In the genomic region with DNA sequence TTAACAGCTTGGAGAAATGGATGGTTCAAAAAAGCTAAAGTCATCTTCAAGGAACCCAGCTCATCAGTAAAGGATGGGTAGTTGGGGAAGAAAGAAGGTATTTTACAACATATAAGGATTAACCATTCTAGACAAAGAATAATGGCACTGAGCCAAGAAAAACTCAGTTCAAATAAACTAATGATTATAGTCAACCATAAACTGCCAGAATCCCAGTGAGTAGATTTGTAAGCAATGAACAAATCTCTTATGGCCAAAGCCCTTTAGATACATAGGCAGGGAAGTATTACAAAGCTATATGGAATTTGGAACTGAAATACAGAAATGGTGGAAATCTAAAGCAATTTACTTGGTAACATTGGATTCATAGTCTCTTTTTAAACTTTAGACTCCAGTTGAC, we compare ENCODE assay signal across 21 cellular contexts.
DNase-seq lines count a peak whose midpoint lies in the region; ATAC-seq, FAIRE-seq and TF ChIP-seq lines count a peak whose summit lies in the region.
"Had no signal": no experiment of that assay in that cellular context is flagged by ENCODE, and none has a peak within 500 bp of the region (broad histone marks: within the 10 kb centered on the region; RNA-seq: fewer than 3 reads in every experiment).

No MANE protein-coding gene starts in this region.

- no peaks in the 10 kb centered on the region for H3K79me2 ChIP-seq in GM12878 (ENCODE audit: control insufficient read depth, insufficient read depth, low read length)

- in situ Hi-C loops in GM12878 (cut with MboI), result no loop called here

- no peak for TF ChIP-seq EP300 in GM12878 (IDR thresholded peaks at IDR 0.05; ENCODE audit: borderline replicate concordance in 1 of 2, control insufficient read depth in 1 of 2, low read depth in 2 of 2, low read length in 2 of 2)

- no peaks in the 10 kb centered on the region for H3K9me3 ChIP-seq in GM12878 (replicated peaks; ENCODE audit: control insufficient read depth, insufficient read depth, low read length)
- H3K9me3 ChIP-seq: BE2C, colonic mucosa, thoracic aorta had no signal

- DNase-seq in COR-L47 (lab: John Stamatoyannopoulos, UW) (peak; percentile 24), HCEC 1CT (peak; percentile 49), GM12878 (ENCODE audit: low read depth, low spot score) (no peak), iris pigment epithelial cell (ENCODE audit: low read depth) (peak; percentile 87), lower leg skin (ENCODE audit: low spot score in 2 of 2) (no peak), NCI-H345 treated with DMSO at 0.1 percent for 48 hours (lab: John Stamatoyannopoulos, UW; ENCODE audit: unreplicated experiment) (no peak)
- DNase-seq in stimulated activated naive CD4-positive, alpha-beta T cell (lab: John Stamatoyannopoulos, UW), result no peak
- DNase-seq: activated CD4-positive, alpha-beta T cell treated with anti-CD3 and anti-CD28 coated beads, Interleukin-2, amount 10 ng/mL, durations not matched to agents 7 days and 5 days; activated CD8-positive, alpha-beta memory T cell treated with anti-CD3 and anti-CD28 coated beads, Interleukin-2, amount 50 U/mL, for 48 hours; activated naive CD4-positive, alpha-beta T cell; aorta; colonic mucosa; NCI-H1092 treated with DMSO at 0.1 percent for 48 hours; nephron progenitor cell; stimulated activated CD4-positive, alpha-beta T cell treated with anti-CD3 and anti-CD28 coated beads, Interleukin-12 subunit alpha, Interleukin-12 subunit beta, amount 100 ng/mL, for 4 hours; T-cell had no signal

- H2AFZ ChIP-seq in GM12878 (ENCODE audit: control insufficient read depth, low read depth, low read length), result no peak overlapping the region

- H3K9ac ChIP-seq in GM12878 (ENCODE audit: control insufficient read depth, insufficient read depth, low read length), result no peak overlapping the region
- H3K9ac ChIP-seq: KMS-11 had no signal

- H3K4me2 ChIP-seq in GM12878 (ENCODE audit: control insufficient read depth, insufficient read depth), result no peak overlapping the region
- H3K4me2 ChIP-seq: KMS-11 had no signal

- H3K4me1 ChIP-seq in GM12878 (ENCODE audit: control insufficient read depth, insufficient read depth, low read length), result peaks cover 8% of the 10 kb centered on the region; the same call in 1 of the 2 replicates

- SMC1A ChIA-PET in GM12878 (lab: Charles Lee; ENCODE audit: uncharacterized antibody, unreplicated experiment), result interaction anchor here (0.6 to 1.6 kb wide), 5 partner anchors 10 to 246 kb away, joined by 3 to 4 read pairs (median 3); no protein-coding TSS in a partner anchor

- intact Hi-C loops in GM12878 (cut with micrococcal nuclease; ENCODE audit: unreplicated experiment) (no loop called here), lower leg skin (cut with DNase I; ENCODE audit: low total_unique reads) (no loop called here)

- peak; percentile 18 for FAIRE-seq in GM12878 (lab: Jason Lieb, UNC)
- FAIRE-seq: keratinocyte had no signal

- POLR2A ChIA-PET in GM12878 (lab: Charles Lee), result interaction anchor here (1.1 kb wide), 1 partner anchor 25 kb away, joined by 3 read pairs; no protein-coding TSS in a partner anchor

- no peaks in the 10 kb centered on the region for H3K27me3 ChIP-seq in GM12878 (replicated peaks in 1 of 2; ENCODE audit: control insufficient read depth in 2 of 2, insufficient read depth in 2 of 2, low read length in 1 of 2)
- H3K27me3 ChIP-seq: BE2C, colonic mucosa had no signal

- H3K36me3 ChIP-seq in GM12878 (ENCODE audit: control insufficient read depth in 2 of 2, insufficient read depth in 2 of 2, low read length in 1 of 2), result no peaks in the 10 kb centered on the region; a peak in 2 of 4 replicates
- H3K36me3 ChIP-seq: BE2C, colonic mucosa, thoracic aorta had no signal

- ATAC-seq in GM12878, result no peak
- ATAC-seq in HG02623 (IDR thresholded peaks at IDR 0.05; ENCODE audit: unreplicated experiment), result no peak
- ATAC-seq: T-cell had no signal

- no peak for TF ChIP-seq RAD21 in GM12878 (IDR thresholded peaks at IDR 0.05; ENCODE audit: insufficient read depth, low read depth, low read length)

- no peak overlapping the region for H3K27ac ChIP-seq in GM12878 (ENCODE audit: control insufficient read depth, insufficient read depth)
- H3K27ac ChIP-seq: colonic mucosa, KMS-11, thoracic aorta had no signal

- H4K20me1 ChIP-seq in GM12878 (ENCODE audit: control insufficient read depth, insufficient read depth), result no peaks in the 10 kb centered on the region

- CTCF ChIA-PET in GM12878 (lab: Yijun Ruan, JAX), result interaction anchor here (0.9 to 1.9 kb wide), 3 partner anchors 9 to 25 kb away, joined by 3 to 4 read pairs (median 4); no protein-coding TSS in a partner anchor

- no TSS peak for BruUV-seq in GM12878 (replicated peaks; lab: Mats Ljungman, UMichigan)

- no peak for TF ChIP-seq POLR2A in GM12878 (IDR thresholded peaks at IDR 0.05; ENCODE audit: low read depth, low read length)
- TF ChIP-seq POLR2A in lower leg skin (IDR thresholded peaks at IDR 0.05), result no peak

- H3K4me3 ChIP-seq in GM12878 (no peak overlapping the region), lower leg skin (ENCODE audit: low read depth, poor library complexity, severe bottlenecking) (no peak overlapping the region)
- H3K4me3 ChIP-seq: colonic mucosa, thoracic aorta had no signal

- RAD21 ChIA-PET in GM12878 (lab: Charles Lee; ENCODE audit: unreplicated experiment), result no interaction called here

- TF ChIP-seq CTCF in GM12878 (IDR thresholded peaks at IDR 0.05 in 2 of 3, conservative IDR thresholded peaks at IDR 0.05 in 1 of 3; ENCODE audit: control insufficient read depth in 2 of 3, extremely low read depth in 1 of 3, insufficient read depth in 1 of 3, low read depth in 3 of 3, low read length in 3 of 3) (no peak), lower leg skin (IDR thresholded peaks at IDR 0.05) (no peak)

TF ChIP-seq in GM12878, 131 proteins besides CTCF, POLR2A, EP300 and RAD21 (continues in another document):
- TF ChIP-seq, protein P1, sequence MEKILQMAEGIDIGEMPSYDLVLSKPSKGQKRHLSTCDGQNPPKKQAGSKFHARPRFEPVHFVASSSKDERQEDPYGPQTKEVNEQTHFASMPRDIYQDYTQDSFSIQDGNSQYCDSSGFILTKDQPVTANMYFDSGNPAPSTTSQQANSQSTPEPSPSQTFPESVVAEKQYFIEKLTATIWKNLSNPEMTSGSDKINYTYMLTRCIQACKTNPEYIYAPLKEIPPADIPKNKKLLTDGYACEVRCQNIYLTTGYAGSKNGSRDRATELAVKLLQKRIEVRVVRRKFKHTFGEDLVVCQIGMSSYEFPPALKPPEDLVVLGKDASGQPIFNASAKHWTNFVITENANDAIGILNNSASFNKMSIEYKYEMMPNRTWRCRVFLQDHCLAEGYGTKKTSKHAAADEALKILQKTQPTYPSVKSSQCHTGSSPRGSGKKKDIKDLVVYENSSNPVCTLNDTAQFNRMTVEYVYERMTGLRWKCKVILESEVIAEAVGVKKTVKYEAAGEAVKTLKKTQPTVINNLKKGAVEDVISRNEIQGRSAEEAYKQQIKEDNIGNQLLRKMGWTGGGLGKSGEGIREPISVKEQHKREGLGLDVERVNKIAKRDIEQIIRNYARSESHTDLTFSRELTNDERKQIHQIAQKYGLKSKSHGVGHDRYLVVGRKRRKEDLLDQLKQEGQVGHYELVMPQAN (conservative IDR thresholded peaks at IDR 0.05), result no peak
- TF ChIP-seq YBX1 (IDR thresholded peaks at IDR 0.05), result no peak
- no peak for TF ChIP-seq NR2C2 (IDR thresholded peaks at IDR 0.05; ENCODE audit: borderline replicate concordance, control insufficient read depth, insufficient read length, low read depth)
- TF ChIP-seq, protein P2, sequence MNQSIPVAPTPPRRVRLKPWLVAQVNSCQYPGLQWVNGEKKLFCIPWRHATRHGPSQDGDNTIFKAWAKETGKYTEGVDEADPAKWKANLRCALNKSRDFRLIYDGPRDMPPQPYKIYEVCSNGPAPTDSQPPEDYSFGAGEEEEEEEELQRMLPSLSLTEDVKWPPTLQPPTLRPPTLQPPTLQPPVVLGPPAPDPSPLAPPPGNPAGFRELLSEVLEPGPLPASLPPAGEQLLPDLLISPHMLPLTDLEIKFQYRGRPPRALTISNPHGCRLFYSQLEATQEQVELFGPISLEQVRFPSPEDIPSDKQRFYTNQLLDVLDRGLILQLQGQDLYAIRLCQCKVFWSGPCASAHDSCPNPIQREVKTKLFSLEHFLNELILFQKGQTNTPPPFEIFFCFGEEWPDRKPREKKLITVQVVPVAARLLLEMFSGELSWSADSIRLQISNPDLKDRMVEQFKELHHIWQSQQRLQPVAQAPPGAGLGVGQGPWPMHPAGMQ (IDR thresholded peaks at IDR 0.05; ENCODE audit: borderline replicate concordance), result no peak
- no peak for TF ChIP-seq RUNX3 (IDR thresholded peaks at IDR 0.05; ENCODE audit: low read length)
- no peak for TF ChIP-seq ZNF384 (IDR thresholded peaks at IDR 0.05; ENCODE audit: borderline replicate concordance, low read depth, low read length)
- TF ChIP-seq, protein P3, sequence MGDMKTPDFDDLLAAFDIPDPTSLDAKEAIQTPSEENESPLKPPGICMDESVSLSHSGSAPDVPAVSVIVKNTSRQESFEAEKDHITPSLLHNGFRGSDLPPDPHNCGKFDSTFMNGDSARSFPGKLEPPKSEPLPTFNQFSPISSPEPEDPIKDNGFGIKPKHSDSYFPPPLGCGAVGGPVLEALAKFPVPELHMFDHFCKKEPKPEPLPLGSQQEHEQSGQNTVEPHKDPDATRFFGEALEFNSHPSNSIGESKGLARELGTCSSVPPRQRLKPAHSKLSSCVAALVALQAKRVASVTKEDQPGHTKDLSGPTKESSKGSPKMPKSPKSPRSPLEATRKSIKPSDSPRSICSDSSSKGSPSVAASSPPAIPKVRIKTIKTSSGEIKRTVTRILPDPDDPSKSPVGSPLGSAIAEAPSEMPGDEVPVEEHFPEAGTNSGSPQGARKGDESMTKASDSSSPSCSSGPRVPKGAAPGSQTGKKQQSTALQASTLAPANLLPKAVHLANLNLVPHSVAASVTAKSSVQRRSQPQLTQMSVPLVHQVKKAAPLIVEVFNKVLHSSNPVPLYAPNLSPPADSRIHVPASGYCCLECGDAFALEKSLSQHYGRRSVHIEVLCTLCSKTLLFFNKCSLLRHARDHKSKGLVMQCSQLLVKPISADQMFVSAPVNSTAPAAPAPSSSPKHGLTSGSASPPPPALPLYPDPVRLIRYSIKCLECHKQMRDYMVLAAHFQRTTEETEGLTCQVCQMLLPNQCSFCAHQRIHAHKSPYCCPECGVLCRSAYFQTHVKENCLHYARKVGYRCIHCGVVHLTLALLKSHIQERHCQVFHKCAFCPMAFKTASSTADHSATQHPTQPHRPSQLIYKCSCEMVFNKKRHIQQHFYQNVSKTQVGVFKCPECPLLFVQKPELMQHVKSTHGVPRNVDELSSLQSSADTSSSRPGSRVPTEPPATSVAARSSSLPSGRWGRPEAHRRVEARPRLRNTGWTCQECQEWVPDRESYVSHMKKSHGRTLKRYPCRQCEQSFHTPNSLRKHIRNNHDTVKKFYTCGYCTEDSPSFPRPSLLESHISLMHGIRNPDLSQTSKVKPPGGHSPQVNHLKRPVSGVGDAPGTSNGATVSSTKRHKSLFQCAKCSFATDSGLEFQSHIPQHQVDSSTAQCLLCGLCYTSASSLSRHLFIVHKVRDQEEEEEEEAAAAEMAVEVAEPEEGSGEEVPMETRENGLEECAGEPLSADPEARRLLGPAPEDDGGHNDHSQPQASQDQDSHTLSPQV (IDR thresholded peaks at IDR 0.05), result no peak
- no peak for TF ChIP-seq NFIC (IDR thresholded peaks at IDR 0.05; ENCODE audit: low read depth, low read length)
- TF ChIP-seq NRF1 (conservative IDR thresholded peaks at IDR 0.05; ENCODE audit: low read depth, low read length), result no peak

Comparison
In these comparisons a context has a peak if more than half of its experiments do, and no peak if none do; other contexts are left out.
1. DNase-seq: peak in COR-L47 (single experiment), HCEC 1CT (single experiment) and iris pigment epithelial cell (single experiment); none in GM12878 (single experiment), lower leg skin (0 of 2), NCI-H345 treated with DMSO at 0.1 percent for 48 hours (single experiment) and stimulated activated naive CD4-positive, alpha-beta T cell (0 of 6).